14 cellular contexts compared by ENCODE assay signal in the genomic region with DNA sequence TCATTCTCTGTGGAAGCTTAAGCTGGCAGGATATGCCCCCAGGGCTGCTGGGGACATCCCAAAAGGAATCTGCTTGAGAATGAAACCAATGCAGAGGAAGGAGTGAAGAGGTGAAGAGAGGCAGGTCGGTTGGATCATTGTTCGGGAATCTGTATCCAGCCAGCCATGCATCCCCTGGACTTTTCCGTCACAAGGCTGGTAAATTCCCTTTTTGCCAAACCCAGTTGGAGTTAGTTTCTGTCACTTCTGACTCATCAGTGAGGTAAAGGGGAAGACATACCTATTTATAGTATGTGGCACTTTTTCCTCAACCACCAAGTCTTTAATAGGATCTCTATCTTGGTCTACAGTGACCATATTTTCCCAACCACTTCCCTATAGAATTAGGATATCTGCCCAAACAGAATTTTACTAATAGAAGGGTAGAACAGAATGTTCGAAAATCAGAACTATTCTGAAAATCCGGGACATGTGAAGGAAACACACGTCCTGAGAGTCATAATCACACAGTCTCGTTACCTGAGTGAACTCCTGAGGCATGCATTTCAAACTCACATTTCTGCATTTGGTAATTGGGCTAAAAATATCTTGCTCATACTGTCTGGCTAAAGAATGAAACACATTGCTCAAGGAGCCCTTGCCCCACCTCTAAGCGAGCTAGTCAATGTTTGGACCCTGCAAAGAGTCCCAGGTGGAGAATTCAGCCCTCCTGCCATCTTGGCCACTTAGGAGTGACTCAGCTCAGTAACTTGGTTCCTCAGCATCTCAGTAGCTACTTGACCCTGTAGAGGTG.
A peak's percentile ranks its signal among the peaks of the same experiment; 100 is the strongest.
DNase-seq lines count a peak whose midpoint lies in the region; ATAC-seq and TF ChIP-seq lines count a peak whose summit lies in the region.
"Had no signal": no experiment of that assay in that cellular context is flagged by ENCODE, and none has a peak within 500 bp of the region (broad histone marks: within the 10 kb centered on the region; RNA-seq: fewer than 3 reads in every experiment).

No MANE protein-coding gene starts in this region.

- no peak for TF ChIP-seq CTCF in fibroblast of lung (conservative IDR thresholded peaks at IDR 0.05 in 1 of 2, IDR thresholded peaks at IDR 0.05 in 1 of 2; ENCODE audit: low read depth in 1 of 2, low read length in 2 of 2)

- H3K27me3 ChIP-seq in fibroblast of lung (ENCODE audit: control insufficient read depth, insufficient read depth, low read length): no peaks in the 10 kb centered on the region
- no peaks in the 10 kb centered on the region for H3K27me3 ChIP-seq in trophoblast cell (ENCODE audit: insufficient read depth, low read length)
- H3K27me3 ChIP-seq: suprapubic skin had no signal

- no peak overlapping the region for H2AFZ ChIP-seq in fibroblast of lung (ENCODE audit: low read length)
- H2AFZ ChIP-seq in trophoblast cell (ENCODE audit: insufficient read depth, low read length, poor library complexity): no peak overlapping the region

- H2BK12ac ChIP-seq in trophoblast cell (ENCODE audit: low read length): peak overlapping the region; percentile 20

- no peaks in the 10 kb centered on the region for H4K20me1 ChIP-seq in fibroblast of lung (ENCODE audit: control insufficient read depth, extremely low read depth, insufficient read depth, low read length)

- H3K14ac ChIP-seq in trophoblast cell (ENCODE audit: low read length): peak overlapping the region; percentile 16

- H3K9me3 ChIP-seq in fibroblast of lung (ENCODE audit: control insufficient read depth, insufficient read depth, low read depth, low read length) (no peaks in the 10 kb centered on the region), trophoblast cell (ENCODE audit: insufficient read depth, low read depth, low read length) (no peaks in the 10 kb centered on the region)
- H3K9me3 ChIP-seq: suprapubic skin had no signal

- no peak overlapping the region for H2AK5ac ChIP-seq in trophoblast cell (ENCODE audit: low read length)

- WGBS in trophoblast cell (ENCODE audit: extremely low coverage, insufficient coverage, insufficient read length): no CpG with 5 or more reads among the region's 8 CpGs

- H3K4me3 ChIP-seq in fibroblast of lung (replicated peaks in 1 of 4; ENCODE audit: control extremely low read depth in 1 of 4, insufficient read depth in 1 of 4, low read depth in 3 of 4, low read length in 4 of 4): no peak overlapping the region
- no peak overlapping the region for H3K4me3 ChIP-seq in trophoblast cell (ENCODE audit: low read depth, low read length)
- H3K4me3 ChIP-seq: skin epidermis, suprapubic skin had no signal

- H4K91ac ChIP-seq in trophoblast cell (ENCODE audit: low read depth, low read length): peak overlapping the region; percentile 38

- ATAC-seq in SK-N-SH treated with all-trans-retinoic acid at 6 μM for 48 hours: peak; percentile 86
- ATAC-seq: CD8-positive, alpha-beta T cell; left colon; natural killer cell treated with Interleukin-12 subunit alpha and Interleukin-12 subunit beta and Interleukin-15 and Interleukin-18, amount 100 ng/mL, for 72 hours had no signal

- no peak overlapping the region for H3K27ac ChIP-seq in fibroblast of lung (ENCODE audit: insufficient read depth, low read length)
- H3K27ac ChIP-seq in trophoblast cell (ENCODE audit: low read depth, low read length): peak overlapping the region; percentile 67
- H3K27ac ChIP-seq: skin epidermis, suprapubic skin had no signal

- H3K4me1 ChIP-seq in fibroblast of lung (ENCODE audit: control insufficient read depth, extremely low read depth, insufficient read depth, low read length): no peaks in the 10 kb centered on the region
- H3K4me1 ChIP-seq in trophoblast cell (ENCODE audit: control insufficient read depth in 1 of 2, insufficient read depth in 2 of 2, low read length in 2 of 2): peaks cover 10 to 21% of the 10 kb centered on the region in 2 experiments

- H3K4ac ChIP-seq in trophoblast cell (ENCODE audit: low read depth, low read length): peak overlapping the region; percentile 7

- H3K23ac ChIP-seq in trophoblast cell (ENCODE audit: low read length): no peak overlapping the region

- DNase-seq in H4 (ENCODE audit: low spot score) (peak; percentile 34), fibroblast of lung (ENCODE audit: low read depth in 2 of 2) (peak; percentile 36 to 86), trophoblast cell (peak; percentile 95 to 96), Kasumi-1 (lab: John Stamatoyannopoulos, UW) (no peak), C1 segment of cervical spinal cord (lab: John Stamatoyannopoulos, UW) (no peak), cortex of kidney (lab: John Stamatoyannopoulos, UW) (no peak)
- DNase-seq: activated CD4-positive, alpha-beta memory T cell treated with anti-CD3 and anti-CD28 coated beads, Interleukin-2, amount 10 ng/mL, durations not matched to agents 7 days and 5 days; CD8-positive, alpha-beta T cell; left colon; NCI-H2171 had no signal

- no peak overlapping the region for H4K8ac ChIP-seq in trophoblast cell (ENCODE audit: low read depth, low read length)

- no peaks in the 10 kb centered on the region for H3K79me2 ChIP-seq in fibroblast of lung (ENCODE audit: control insufficient read depth, insufficient read depth, low read length)
- H3K79me2 ChIP-seq in trophoblast cell (ENCODE audit: control insufficient read depth, insufficient read depth, low read length, poor library complexity): no peaks in the 10 kb centered on the region

- H3K9ac ChIP-seq in fibroblast of lung (ENCODE audit: insufficient read depth, low read length): no peak overlapping the region
- no peak overlapping the region for H3K9ac ChIP-seq in trophoblast cell (ENCODE audit: low read length)

- no peaks in the 10 kb centered on the region for H3K36me3 ChIP-seq in fibroblast of lung (ENCODE audit: control insufficient read depth, insufficient read depth, low read length)
- no peaks in the 10 kb centered on the region for H3K36me3 ChIP-seq in trophoblast cell (ENCODE audit: control insufficient read depth in 1 of 2, insufficient read depth in 2 of 2, low read length in 2 of 2)
- H3K36me3 ChIP-seq: suprapubic skin had no signal

- H4K12ac ChIP-seq in trophoblast cell (ENCODE audit: low read depth, low read length): no peak overlapping the region

- no peak overlapping the region for H3K18ac ChIP-seq in trophoblast cell (ENCODE audit: low read length)

- no peak overlapping the region for H3K4me2 ChIP-seq in fibroblast of lung (ENCODE audit: extremely low read depth, insufficient read depth, low read length)
- no peak overlapping the region for H3K4me2 ChIP-seq in trophoblast cell (ENCODE audit: low read length)

- peaks cover 14% of the 10 kb centered on the region for H3K79me1 ChIP-seq in trophoblast cell (ENCODE audit: low read length)

- no peak overlapping the region for H2BK120ac ChIP-seq in trophoblast cell (ENCODE audit: insufficient read depth, low read length, poor library complexity)

- H2BK5ac ChIP-seq in trophoblast cell (ENCODE audit: low read depth, low read length, poor library complexity): peak overlapping the region; percentile 34

TF ChIP-seq in SK-N-SH treated with all-trans-retinoic acid at 6 μM for 48 hours, 23 proteins besides CTCF, POLR2A, EP300 and RAD21:
- TF ChIP-seq, protein P1, sequence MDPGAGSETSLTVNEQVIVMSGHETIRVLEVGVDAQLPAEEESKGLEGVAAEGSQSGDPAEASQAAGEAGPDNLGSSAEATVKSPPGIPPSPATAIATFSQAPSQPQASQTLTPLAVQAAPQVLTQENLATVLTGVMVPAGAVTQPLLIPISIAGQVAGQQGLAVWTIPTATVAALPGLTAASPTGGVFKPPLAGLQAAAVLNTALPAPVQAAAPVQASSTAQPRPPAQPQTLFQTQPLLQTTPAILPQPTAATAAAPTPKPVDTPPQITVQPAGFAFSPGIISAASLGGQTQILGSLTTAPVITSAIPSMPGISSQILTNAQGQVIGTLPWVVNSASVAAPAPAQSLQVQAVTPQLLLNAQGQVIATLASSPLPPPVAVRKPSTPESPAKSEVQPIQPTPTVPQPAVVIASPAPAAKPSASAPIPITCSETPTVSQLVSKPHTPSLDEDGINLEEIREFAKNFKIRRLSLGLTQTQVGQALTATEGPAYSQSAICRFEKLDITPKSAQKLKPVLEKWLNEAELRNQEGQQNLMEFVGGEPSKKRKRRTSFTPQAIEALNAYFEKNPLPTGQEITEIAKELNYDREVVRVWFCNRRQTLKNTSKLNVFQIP (CRISPR knock-in tag; IDR thresholded peaks at IDR 0.05; ENCODE audit: borderline replicate concordance, low read depth): no peak
- TF ChIP-seq SNAI2 (CRISPR knock-in tag; IDR thresholded peaks at IDR 0.05) (no peak), ESRRG (CRISPR knock-in tag; IDR thresholded peaks at IDR 0.05) (no peak), ZNF8 (CRISPR knock-in tag; IDR thresholded peaks at IDR 0.05) (no peak), ZFP3 (CRISPR knock-in tag; IDR thresholded peaks at IDR 0.05) (no peak), PPARA (CRISPR knock-in tag; IDR thresholded peaks at IDR 0.05; ENCODE audit: borderline replicate concordance) (no peak), ZFP30 (CRISPR knock-in tag; IDR thresholded peaks at IDR 0.05) (no peak), ZC3H10 (CRISPR knock-in tag; IDR thresholded peaks at IDR 0.05) (no peak), ZNF565 (CRISPR knock-in tag; conservative IDR thresholded peaks at IDR 0.05; ENCODE audit: low read depth) (no peak), TOX (CRISPR knock-in tag; IDR thresholded peaks at IDR 0.05; ENCODE audit: borderline replicate concordance) (no peak), BACH2 (CRISPR knock-in tag; IDR thresholded peaks at IDR 0.05; ENCODE audit: borderline replicate concordance) (no peak), OSR1 (CRISPR knock-in tag; IDR thresholded peaks at IDR 0.05) (no peak)
- TF ChIP-seq, protein P2, sequence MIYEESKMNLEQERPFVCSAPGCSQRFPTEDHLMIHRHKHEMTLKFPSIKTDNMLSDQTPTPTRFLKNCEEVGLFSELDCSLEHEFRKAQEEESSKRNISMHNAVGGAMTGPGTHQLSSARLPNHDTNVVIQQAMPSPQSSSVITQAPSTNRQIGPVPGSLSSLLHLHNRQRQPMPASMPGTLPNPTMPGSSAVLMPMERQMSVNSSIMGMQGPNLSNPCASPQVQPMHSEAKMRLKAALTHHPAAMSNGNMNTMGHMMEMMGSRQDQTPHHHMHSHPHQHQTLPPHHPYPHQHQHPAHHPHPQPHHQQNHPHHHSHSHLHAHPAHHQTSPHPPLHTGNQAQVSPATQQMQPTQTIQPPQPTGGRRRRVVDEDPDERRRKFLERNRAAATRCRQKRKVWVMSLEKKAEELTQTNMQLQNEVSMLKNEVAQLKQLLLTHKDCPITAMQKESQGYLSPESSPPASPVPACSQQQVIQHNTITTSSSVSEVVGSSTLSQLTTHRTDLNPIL (CRISPR knock-in tag; IDR thresholded peaks at IDR 0.05; ENCODE audit: low read depth): no peak

Comparison
In these comparisons a context has a peak if more than half of its experiments do, and no peak if none do; other contexts are left out.
1. DNase-seq: peak in H4 (single experiment), fibroblast of lung (2 of 2) and trophoblast cell (2 of 2); none in Kasumi-1 (0 of 2), C1 segment of cervical spinal cord (0 of 14) and cortex of kidney (single experiment).